ENCODE assay signal across 1 cellular context in the genomic region with DNA sequence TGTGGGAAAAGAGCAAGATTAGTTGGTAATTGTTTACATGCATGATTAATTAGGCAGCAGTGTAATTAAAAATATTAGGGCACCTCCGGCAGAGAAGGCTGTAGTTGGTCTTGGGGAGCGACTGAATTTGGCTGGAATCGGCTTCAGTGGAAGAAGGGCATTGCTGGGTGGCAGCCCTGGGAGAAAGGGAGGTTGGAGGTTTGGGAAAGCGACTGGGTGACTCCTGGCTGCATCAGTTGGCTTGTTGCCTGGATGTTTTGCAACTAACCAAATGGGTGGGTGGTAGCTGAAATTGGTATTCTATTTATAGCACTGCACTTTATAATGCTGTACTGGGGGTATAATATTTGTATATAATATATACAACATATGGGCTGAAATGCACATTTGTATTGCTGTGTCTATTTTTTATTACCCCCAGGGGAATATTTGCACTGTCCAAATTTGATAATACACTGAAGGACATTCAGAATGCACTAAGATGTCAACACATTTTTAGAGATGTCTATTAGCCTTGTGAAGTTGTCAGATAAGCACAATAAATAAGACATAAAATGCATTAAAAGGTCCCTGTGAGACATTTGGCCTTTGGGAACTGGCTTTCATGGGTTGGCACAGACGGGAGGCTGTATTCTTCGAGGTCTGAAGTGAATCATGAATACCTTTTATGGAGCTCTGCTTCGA.
TF ChIP-seq lines count a peak whose summit lies in the region.

No MANE protein-coding gene starts in this region.

TF ChIP-seq in HCT116, 20 proteins besides CTCF, POLR2A, EP300 and RAD21 (continued from another document):
- TF ChIP-seq, protein P1, sequence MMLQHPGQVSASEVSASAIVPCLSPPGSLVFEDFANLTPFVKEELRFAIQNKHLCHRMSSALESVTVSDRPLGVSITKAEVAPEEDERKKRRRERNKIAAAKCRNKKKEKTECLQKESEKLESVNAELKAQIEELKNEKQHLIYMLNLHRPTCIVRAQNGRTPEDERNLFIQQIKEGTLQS (IDR thresholded peaks at IDR 0.05), result no peak
- TF ChIP-seq CBX3 (IDR thresholded peaks at IDR 0.05; ENCODE audit: low read depth) (no peak), MAX (IDR thresholded peaks at IDR 0.05) (no peak), ZFX (IDR thresholded peaks at IDR 0.05) (no peak), POLR2AphosphoS5 (IDR thresholded peaks at IDR 0.05; ENCODE audit: low read depth, low read length) (no peak)
- TF ChIP-seq, protein P2, sequence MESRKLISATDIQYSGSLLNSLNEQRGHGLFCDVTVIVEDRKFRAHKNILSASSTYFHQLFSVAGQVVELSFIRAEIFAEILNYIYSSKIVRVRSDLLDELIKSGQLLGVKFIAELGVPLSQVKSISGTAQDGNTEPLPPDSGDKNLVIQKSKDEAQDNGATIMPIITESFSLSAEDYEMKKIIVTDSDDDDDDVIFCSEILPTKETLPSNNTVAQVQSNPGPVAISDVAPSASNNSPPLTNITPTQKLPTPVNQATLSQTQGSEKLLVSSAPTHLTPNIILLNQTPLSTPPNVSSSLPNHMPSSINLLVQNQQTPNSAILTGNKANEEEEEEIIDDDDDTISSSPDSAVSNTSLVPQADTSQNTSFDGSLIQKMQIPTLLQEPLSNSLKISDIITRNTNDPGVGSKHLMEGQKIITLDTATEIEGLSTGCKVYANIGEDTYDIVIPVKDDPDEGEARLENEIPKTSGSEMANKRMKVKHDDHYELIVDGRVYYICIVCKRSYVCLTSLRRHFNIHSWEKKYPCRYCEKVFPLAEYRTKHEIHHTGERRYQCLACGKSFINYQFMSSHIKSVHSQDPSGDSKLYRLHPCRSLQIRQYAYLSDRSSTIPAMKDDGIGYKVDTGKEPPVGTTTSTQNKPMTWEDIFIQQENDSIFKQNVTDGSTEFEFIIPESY (IDR thresholded peaks at IDR 0.05; ENCODE audit: extremely low read depth, insufficient replicate concordance, low read length), result no peak
TF ChIP-seq in HCT116: peak in this region for 2.
